ENCODE assay signal across 17 cellular contexts in genomic region chrX:45592067-45592466, GRCh38.
DNase-seq lines count a peak whose midpoint lies in the region; FAIRE-seq and TF ChIP-seq lines count a peak whose summit lies in the region.
"Had no signal": no experiment of that assay in that cellular context is flagged by ENCODE, and none has a peak within 500 bp of the region (broad histone marks: within the 10 kb centered on the region; RNA-seq: fewer than 3 reads in every experiment).

No MANE protein-coding gene starts in this region.

- TF ChIP-seq CTCF in MCF 10A (IDR thresholded peaks at IDR 0.05; ENCODE audit: unreplicated experiment) = no peak
- TF ChIP-seq CTCF in mammary epithelial cell (conservative IDR thresholded peaks at IDR 0.05 in 1 of 2, IDR thresholded peaks at IDR 0.05 in 1 of 2; ENCODE audit: extremely low read depth in 1 of 2, insufficient read depth in 1 of 2, low read depth in 1 of 2, low read length in 2 of 2) = no peak
- TF ChIP-seq CTCF in fibroblast of the aortic adventitia (IDR thresholded peaks at IDR 0.05; ENCODE audit: insufficient read depth, low read length) = no peak

- in situ Hi-C loops in mammary epithelial cell (cut with MboI; ENCODE audit: low sequenced_read_pairs in 2 of 2) = no loop called here

- no peaks in the 10 kb centered on the region for H4K20me1 ChIP-seq in mammary epithelial cell (ENCODE audit: insufficient read depth, low read length)

- H3K36me3 ChIP-seq in mammary epithelial cell (ENCODE audit: insufficient read depth, low read length) = no peaks in the 10 kb centered on the region
- H3K36me3 ChIP-seq: MG63 had no signal

- CTCF ChIA-PET in MCF 10A (lab: Yijun Ruan, JAX) = interaction anchor here (0.6 kb wide), 2 partner anchors 158 to 466 kb away, joined by 3 read pairs; no protein-coding TSS in a partner anchor
- CTCF ChIA-PET in mammary epithelial cell (lab: Charles Lee; ENCODE audit: low non-redundant PET) = no interaction called here

- H3K4me3 ChIP-seq in mammary epithelial cell (replicated peaks in 1 of 3; ENCODE audit: insufficient read depth in 1 of 3, low read depth in 2 of 3, low read length in 3 of 3) (no peak overlapping the region), fibroblast of the aortic adventitia (ENCODE audit: low read depth, low read length) (no peak overlapping the region)
- H3K4me3 ChIP-seq: MG63 had no signal

- H3K4me1 ChIP-seq in mammary epithelial cell (ENCODE audit: insufficient read depth, low read length) = no peaks in the 10 kb centered on the region

- peaks cover 1% of the 10 kb centered on the region for H3K9me3 ChIP-seq in mammary epithelial cell (replicated peaks; ENCODE audit: insufficient read depth, low read length)
- H3K9me3 ChIP-seq: MG63 had no signal

- BruUV-seq in MCF 10A (replicated peaks; lab: Mats Ljungman, UMichigan) = no TSS peak
- BruUV-seq in mammary epithelial cell (replicated peaks; lab: Mats Ljungman, UMichigan) = no TSS peak

- no peaks in the 10 kb centered on the region for H3K36me3 Mint-ChIP-seq in MCF 10A (ENCODE audit: insufficient read depth, unreplicated experiment)

- H3K4me3 Mint-ChIP-seq in MCF 10A (ENCODE audit: unreplicated experiment) = no peak overlapping the region

- intact Hi-C loops in MCF 10A (cut with micrococcal nuclease) (loop anchor here (10.0 kb wide), 1 partner anchor 233 kb away; no protein-coding TSS in a partner anchor), mammary epithelial cell (cut with micrococcal nuclease) (no loop called here)

- no peak for FAIRE-seq in urothelium cell line (lab: Jason Lieb, UNC)
- FAIRE-seq: A204.1, H1 had no signal

- H3K9ac ChIP-seq in mammary epithelial cell (ENCODE audit: insufficient read depth, low read length) = no peak overlapping the region

- H3K4me1 Mint-ChIP-seq in MCF 10A (ENCODE audit: insufficient read depth, unreplicated experiment) = no peaks in the 10 kb centered on the region

- H2AFZ ChIP-seq in mammary epithelial cell (ENCODE audit: low read depth, low read length) = no peak overlapping the region

- H3K27ac Mint-ChIP-seq in MCF 10A (ENCODE audit: low read depth, unreplicated experiment) = peak overlapping the region; percentile 21

- dilution Hi-C loops in mammary epithelial cell (cut with HindIII; ENCODE audit: low sequenced_read_pairs) = no loop called here

- H3K27me3 Mint-ChIP-seq in MCF 10A (ENCODE audit: insufficient read depth, unreplicated experiment) = peaks cover 57% of the 10 kb centered on the region

- no peaks in the 10 kb centered on the region for H3K27me3 ChIP-seq in mammary epithelial cell (ENCODE audit: insufficient read depth, low read length)
- H3K27me3 ChIP-seq: MG63 had no signal

- WGBS in mammary epithelial cell (ENCODE audit: low coverage, missing lambda C conversion rate) = 73% methylated on average over 1 of the region's 1 CpG

- H3K79me2 ChIP-seq in mammary epithelial cell (ENCODE audit: insufficient read depth, low read length) = no peaks in the 10 kb centered on the region

- DNase-seq in MCF 10A (ENCODE audit: unreplicated experiment) (no peak), mammary epithelial cell (no peak), OCI-M1 (lab: John Stamatoyannopoulos, UW) (peak; percentile 5), fibroblast of the aortic adventitia (ENCODE audit: low read depth) (peak; percentile 2), NCI-H1105 (lab: John Stamatoyannopoulos, UW) (no peak), hepatic stellate cell (ENCODE audit: low spot score) (no peak), urothelium cell line (ENCODE audit: low spot score) (no peak)
- DNase-seq: EL, Karpas-422, MG63, NCI-H1436, NCI-H187 treated with DMSO at 0.1 percent for 48 hours, NCI-H526, SIG-M5 had no signal

- H3K9me3 Mint-ChIP-seq in MCF 10A (ENCODE audit: unreplicated experiment) = peaks cover 9% of the 10 kb centered on the region

- no peak overlapping the region for H3K4me2 ChIP-seq in mammary epithelial cell (ENCODE audit: insufficient read depth, low read depth, low read length)

- no peak overlapping the region for H3K27ac ChIP-seq in mammary epithelial cell (ENCODE audit: insufficient read depth, low read depth, low read length)
- H3K27ac ChIP-seq: C4-2B had no signal

- POLR2A ChIA-PET in MCF 10A (lab: Yijun Ruan, JAX) = no interaction called here

Comparison
In these comparisons a context has a peak if more than half of its experiments do, and no peak if none do; other contexts are left out.
1. DNase-seq: peak in OCI-M1 (single experiment) and fibroblast of the aortic adventitia (single experiment); none in MCF 10A (single experiment), mammary epithelial cell (single experiment), NCI-H1105 (single experiment), hepatic stellate cell (single experiment) and urothelium cell line (single experiment).